Comparison of ENCODE assay signal across 10 cellular contexts in genomic region chr14:61438497-61438859, GRCh38.
DNase-seq lines count a peak whose midpoint lies in the region; ATAC-seq and TF ChIP-seq lines count a peak whose summit lies in the region.
"Had no signal": no experiment of that assay in that cellular context is flagged by ENCODE, and none has a peak within 500 bp of the region (broad histone marks: within the 10 kb centered on the region; RNA-seq: fewer than 3 reads in every experiment).

No MANE protein-coding gene starts in this region.

- H3K18ac ChIP-seq in mesenchymal stem cell (ENCODE audit: low read depth in 1 of 2, low read length in 2 of 2) = no peak overlapping the region

- no peak overlapping the region for H4K91ac ChIP-seq in mesenchymal stem cell (ENCODE audit: low read length)

- no peak for TF ChIP-seq POLR2A in HCT116 (IDR thresholded peaks at IDR 0.05; ENCODE audit: borderline replicate concordance, extremely low read depth, insufficient read depth, insufficient read length)

- no peaks in the 10 kb centered on the region for H3K79me1 ChIP-seq in mesenchymal stem cell (replicated peaks; ENCODE audit: low read length, poor library complexity, severe bottlenecking)

- no peak for DNase-seq in Caco-2
- no peak for DNase-seq in HCT116 (ENCODE audit: low read depth, low spot score)
- DNase-seq in activated naive CD8-positive, alpha-beta T cell treated with anti-CD3 and anti-CD28 coated beads for 36 hours = no peak
- peak; percentile 21 for DNase-seq in mesenchymal stem cell
- no peak for DNase-seq in DMS79 treated with DMSO at 0.1 percent for 48 hours (lab: John Stamatoyannopoulos, UW)
- no peak for DNase-seq in COLO668 (lab: John Stamatoyannopoulos, UW; ENCODE audit: unreplicated experiment)
- DNase-seq in NCI-H748 (lab: John Stamatoyannopoulos, UW; ENCODE audit: unreplicated experiment) = no peak
- no peak for DNase-seq in NAMALWA (ENCODE audit: low spot score)
- DNase-seq: amniotic stem cell, NCI-H2227 treated with DMSO at 0.1 percent for 48 hours had no signal

- TF ChIP-seq CTCF in Caco-2 (IDR thresholded peaks at IDR 0.05; ENCODE audit: insufficient read depth in 1 of 2, low read depth in 1 of 2, low read length in 1 of 2, severe bottlenecking in 1 of 2, unreplicated experiment in 1 of 2) (no peak), HCT116 (IDR thresholded peaks at IDR 0.05 in 2 of 3, conservative IDR thresholded peaks at IDR 0.05 in 1 of 3; ENCODE audit: borderline replicate concordance in 1 of 3, insufficient read depth in 1 of 3, low read depth in 2 of 3, low read length in 2 of 3) (no peak)

- H3K27ac ChIP-seq in HCT116 (ENCODE audit: low read depth, low read length) (peak overlapping the region; percentile 56), mesenchymal stem cell (ENCODE audit: low read length, poor library complexity, severe bottlenecking) (no peak overlapping the region)

- H3K9me3 ChIP-seq in Caco-2 (no peaks in the 10 kb centered on the region), HCT116 (ENCODE audit: control insufficient read depth in 1 of 2, insufficient read depth in 1 of 2, low read depth in 1 of 2, low read length in 2 of 2) (no peaks in the 10 kb centered on the region), mesenchymal stem cell (ENCODE audit: control insufficient read depth, low read length) (no peaks in the 10 kb centered on the region)

- no peaks in the 10 kb centered on the region for H3K9me2 ChIP-seq in HCT116 (ENCODE audit: insufficient read depth)

- no peaks in the 10 kb centered on the region for H3K9me3 Mint-ChIP-seq in Caco-2 (ENCODE audit: unreplicated experiment)
- peaks cover 2% of the 10 kb centered on the region for H3K9me3 Mint-ChIP-seq in activated naive CD8-positive, alpha-beta T cell treated with anti-CD3 and anti-CD28 coated beads for 36 hours

- peak overlapping the region; percentile 98 for H3K27ac Mint-ChIP-seq in Caco-2 (ENCODE audit: unreplicated experiment)
- peak overlapping the region; percentile 96 for H3K27ac Mint-ChIP-seq in activated naive CD8-positive, alpha-beta T cell treated with anti-CD3 and anti-CD28 coated beads for 36 hours

- no peak overlapping the region for H3K14ac ChIP-seq in mesenchymal stem cell (ENCODE audit: low read length in 2 of 2)

- H2BK120ac ChIP-seq in mesenchymal stem cell (ENCODE audit: low read depth, low read length) = no peak overlapping the region

- 0 out of 2 replicates have a peak overlapping the region, but pooled peaks have one; percentile 31 for H3K9ac ChIP-seq in HCT116 (ENCODE audit: low read length)
- peak overlapping the region; percentile 39 for H3K9ac ChIP-seq in mesenchymal stem cell (ENCODE audit: low read length)

- H3K4me3 ChIP-seq in Caco-2 (ENCODE audit: low read depth, low read length) (no peak overlapping the region), HCT116 (replicated peaks in 1 of 2; ENCODE audit: low read depth in 1 of 2, low read length in 2 of 2) (peak overlapping the region in 1 of 2 experiments; percentile 42; a peak in 2 of 4 replicates), mesenchymal stem cell (ENCODE audit: insufficient read depth in 1 of 2, low read depth in 1 of 2, low read length in 2 of 2) (no peak overlapping the region)

- CTCF ChIA-PET in Caco-2 (lab: Charles Lee) (interaction anchor here (0.6 kb wide), 1 partner anchor 16 kb away, joined by 4 read pairs; no protein-coding TSS in a partner anchor), HCT116 (lab: Charles Lee) (no interaction called here)

- H2AFZ ChIP-seq in HCT116 (ENCODE audit: low read depth, low read length, poor library complexity, severe bottlenecking) = no peak overlapping the region
- no peak overlapping the region for H2AFZ ChIP-seq in mesenchymal stem cell (ENCODE audit: low read depth, low read length)

- H3K27me3 ChIP-seq in Caco-2 (replicated peaks; ENCODE audit: control insufficient read depth, insufficient read depth, low read length) = no peaks in the 10 kb centered on the region
- H3K27me3 ChIP-seq in HCT116 (ENCODE audit: insufficient read depth, low read length) = no peaks in the 10 kb centered on the region
- H3K27me3 ChIP-seq in mesenchymal stem cell (ENCODE audit: control insufficient read depth in 1 of 2, insufficient read depth in 1 of 2, low read length in 2 of 2) = peaks cover 0 to 5% of the 10 kb centered on the region in 2 experiments

- no peaks in the 10 kb centered on the region for H4K20me1 ChIP-seq in HCT116 (ENCODE audit: insufficient read depth)

- H3K4me2 ChIP-seq in HCT116 (ENCODE audit: low read length) (peak overlapping the region; percentile 77), mesenchymal stem cell (ENCODE audit: low read length, poor library complexity, severe bottlenecking) (no peak overlapping the region)

- peak; percentile 39 for ATAC-seq in HCT116

- no peak overlapping the region for H2BK12ac ChIP-seq in mesenchymal stem cell (ENCODE audit: low read length in 2 of 2)

- BruUV-seq in Caco-2 (replicated peaks; lab: Mats Ljungman, UMichigan) = TSS peak; percentile 95
- BruUV-seq in HCT116 (replicated peaks; lab: Mats Ljungman, UMichigan) = no TSS peak

- H3K4me1 ChIP-seq in Caco-2 = peaks cover 34% of the 10 kb centered on the region
- peaks cover 26% of the 10 kb centered on the region in 2 experiments for H3K4me1 ChIP-seq in HCT116 (ENCODE audit: control insufficient read depth in 1 of 2, insufficient read depth in 2 of 2, low read length in 2 of 2)
- H3K4me1 ChIP-seq in mesenchymal stem cell (ENCODE audit: control insufficient read depth, insufficient read depth, low read depth, low read length) = peaks cover 5% of the 10 kb centered on the region

- no peak overlapping the region for H3K23ac ChIP-seq in mesenchymal stem cell (ENCODE audit: low read length in 2 of 2)

- peak overlapping the region; percentile 69 for H3K4me3 Mint-ChIP-seq in Caco-2 (ENCODE audit: unreplicated experiment)
- peak overlapping the region; percentile 72 for H3K4me3 Mint-ChIP-seq in activated naive CD8-positive, alpha-beta T cell treated with anti-CD3 and anti-CD28 coated beads for 36 hours

- peaks cover 23% of the 10 kb centered on the region for H3K4me1 Mint-ChIP-seq in Caco-2 (ENCODE audit: low read depth, unreplicated experiment)
- peaks cover 89% of the 10 kb centered on the region for H3K4me1 Mint-ChIP-seq in activated naive CD8-positive, alpha-beta T cell treated with anti-CD3 and anti-CD28 coated beads for 36 hours

- no peaks in the 10 kb centered on the region for H3K27me3 Mint-ChIP-seq in Caco-2 (ENCODE audit: insufficient read depth, unreplicated experiment)
- H3K27me3 Mint-ChIP-seq in activated naive CD8-positive, alpha-beta T cell treated with anti-CD3 and anti-CD28 coated beads for 36 hours = no peaks in the 10 kb centered on the region

- H2BK15ac ChIP-seq in mesenchymal stem cell (ENCODE audit: low read depth, poor library complexity, severe bottlenecking) = no peak overlapping the region

- no peaks in the 10 kb centered on the region for H3K36me3 ChIP-seq in Caco-2 (ENCODE audit: control insufficient read depth, insufficient read depth, low read length)
- no peaks in the 10 kb centered on the region for H3K36me3 ChIP-seq in HCT116 (ENCODE audit: control insufficient read depth in 1 of 2, insufficient read depth in 2 of 2, low read length in 2 of 2)
- H3K36me3 ChIP-seq in mesenchymal stem cell (ENCODE audit: control insufficient read depth in 1 of 2, insufficient read depth in 2 of 2, low read depth in 1 of 2, low read length in 2 of 2) = no peaks in the 10 kb centered on the region

- POLR2A ChIA-PET in Caco-2 (lab: Charles Lee) (interaction anchor here (0.8 kb wide), 1 partner anchor 117 kb away, joined by 3 read pairs; the partner anchor contains the start of gene PRKCH), HCT116 (lab: Charles Lee) (no interaction called here)

- H2AK5ac ChIP-seq in mesenchymal stem cell (ENCODE audit: low read length, severe bottlenecking) = no peak overlapping the region

- no peaks in the 10 kb centered on the region for H3K36me3 Mint-ChIP-seq in Caco-2 (ENCODE audit: insufficient read depth, unreplicated experiment)
- peaks cover 50% of the 10 kb centered on the region for H3K36me3 Mint-ChIP-seq in activated naive CD8-positive, alpha-beta T cell treated with anti-CD3 and anti-CD28 coated beads for 36 hours

- intact Hi-C loops in Caco-2 (cut with micrococcal nuclease; ENCODE audit: unreplicated experiment) = loop anchor here (5.0 kb wide), 2 partner anchors 51 to 156 kb away; partner anchors contain the start of gene TMEM30B
- intact Hi-C loops in HCT116 (cut with micrococcal nuclease) = loop anchor here (5.0 kb wide), 1 partner anchor 141 kb away; no protein-coding TSS in a partner anchor

- no peak overlapping the region for H4K8ac ChIP-seq in mesenchymal stem cell (ENCODE audit: low read length)

- WGBS in mesenchymal stem cell = no CpG with 5 or more reads among the region's 2 CpGs

- H2BK5ac ChIP-seq in mesenchymal stem cell (ENCODE audit: low read depth, low read length, poor library complexity, severe bottlenecking) = no peak overlapping the region

- H3K4ac ChIP-seq in mesenchymal stem cell (ENCODE audit: low read depth in 1 of 2, low read length in 2 of 2) = no peak overlapping the region

- H3K79me2 ChIP-seq in HCT116 (ENCODE audit: insufficient read depth, low read length) = no peaks in the 10 kb centered on the region

- no peak for TF ChIP-seq RAD21 in HCT116 (IDR thresholded peaks at IDR 0.05; ENCODE audit: low read depth)

- RAD21 ChIA-PET in HCT116 (lab: Charles Lee; ENCODE audit: low non-redundant PET in 1 of 2, low total read pairs in 2 of 2, uncharacterized antibody in 2 of 2, unreplicated experiment in 2 of 2) = no interaction called here

TF ChIP-seq in HCT116, 20 proteins besides CTCF, POLR2A, EP300 and RAD21:
- no peak for TF ChIP-seq YY1 (IDR thresholded peaks at IDR 0.05; ENCODE audit: extremely low read depth, insufficient replicate concordance, low read depth, low read length)
- TF ChIP-seq MAX (IDR thresholded peaks at IDR 0.05) = no peak
- TF ChIP-seq EZH2 (IDR thresholded peaks at IDR 0.05) = no peak
- no peak for TF ChIP-seq EZH2phosphoT487 (IDR thresholded peaks at IDR 0.05; ENCODE audit: borderline replicate concordance)
- TF ChIP-seq ZFX (IDR thresholded peaks at IDR 0.05) = no peak
- no peak for TF ChIP-seq ATF3 (IDR thresholded peaks at IDR 0.05)
- TF ChIP-seq JUND (IDR thresholded peaks at IDR 0.05) = no peak
- TF ChIP-seq SIN3A (IDR thresholded peaks at IDR 0.05; ENCODE audit: low read depth) = no peak
